In the genomic region with DNA sequence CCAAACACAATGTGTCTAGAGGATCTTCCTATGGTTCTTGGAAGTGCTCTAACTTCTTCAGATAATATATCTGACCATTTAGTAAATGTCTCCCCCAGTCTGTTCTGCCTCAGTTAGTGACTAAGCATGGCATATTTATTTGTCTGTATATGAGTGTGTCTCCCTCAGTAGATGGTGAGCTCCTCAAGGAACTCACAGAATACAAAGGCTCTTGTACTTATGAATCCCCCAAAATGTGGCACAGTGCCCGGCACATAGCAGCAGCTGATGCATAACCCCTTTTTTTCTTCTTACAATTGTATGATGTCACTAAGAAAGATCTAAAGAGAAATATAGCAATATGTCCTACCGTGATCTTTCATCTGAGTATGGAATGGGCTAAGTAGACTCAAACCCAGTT, we compare ENCODE assay signal across 24 cellular contexts.
DNase-seq lines count a peak whose midpoint lies in the region; FAIRE-seq and TF ChIP-seq lines count a peak whose summit lies in the region.
"Had no signal": no experiment of that assay in that cellular context is flagged by ENCODE, and none has a peak within 500 bp of the region (broad histone marks: within the 10 kb centered on the region; RNA-seq: fewer than 3 reads in every experiment).

No MANE protein-coding gene starts in this region.

- no CpG with 5 or more reads among the region's 2 CpGs for WGBS in mesendoderm (ENCODE audit: extremely low coverage, insufficient coverage, low lambda C conversion rate)
- 88% methylated on average over 2 of the region's 2 CpGs for WGBS in suprapubic skin

- H3K9me3 ChIP-seq in PC-9 (ENCODE audit: insufficient read depth, low read depth) (no peaks in the 10 kb centered on the region), suprapubic skin (no peaks in the 10 kb centered on the region)

- H3K18ac ChIP-seq in mesendoderm (ENCODE audit: low read length) = no peak overlapping the region

- no peaks in the 10 kb centered on the region for H4K20me1 ChIP-seq in PC-9 (ENCODE audit: insufficient read depth)

- H3K36me3 ChIP-seq in mesendoderm (ENCODE audit: control insufficient read depth, insufficient read depth, low read length) = no peaks in the 10 kb centered on the region
- H3K36me3 ChIP-seq in PC-9 (ENCODE audit: low read depth) = no peaks in the 10 kb centered on the region
- H3K36me3 ChIP-seq in suprapubic skin = no peaks in the 10 kb centered on the region

- H2AFZ ChIP-seq in PC-9 = no peak overlapping the region

- H3K27ac ChIP-seq in mesendoderm (ENCODE audit: low read depth, low read length) (no peak overlapping the region), PC-9 (no peak overlapping the region), suprapubic skin (no peak overlapping the region)

- H3K4me2 ChIP-seq in mesendoderm (ENCODE audit: low read length) (no peak overlapping the region), PC-9 (no peak overlapping the region)

- TF ChIP-seq CTCF in fibroblast of pulmonary artery (IDR thresholded peaks at IDR 0.05; ENCODE audit: low read length, missing control alignments) = no peak
- no peak for TF ChIP-seq CTCF in D721Med (IDR thresholded peaks at IDR 0.05; ENCODE audit: insufficient read depth, missing control alignments)
- TF ChIP-seq CTCF in PC-9 (conservative IDR thresholded peaks at IDR 0.05) = no peak
- no peak for TF ChIP-seq CTCF in suprapubic skin (IDR thresholded peaks at IDR 0.05)

- H2BK5ac ChIP-seq in mesendoderm (ENCODE audit: low read length) = no peak overlapping the region

- H2BK120ac ChIP-seq in mesendoderm (ENCODE audit: low read depth, low read length) = peak overlapping the region; percentile 61

- 0 out of 2 replicates have a peak, but pooled peaks cover 3% of the 10 kb centered on the region for H3K9me2 ChIP-seq in PC-9 (ENCODE audit: insufficient read depth)

- no peaks in the 10 kb centered on the region for H3K79me2 ChIP-seq in mesendoderm (ENCODE audit: control insufficient read depth, insufficient read depth, low read length)
- no peaks in the 10 kb centered on the region for H3K79me2 ChIP-seq in PC-9 (ENCODE audit: low read depth)

- no peaks in the 10 kb centered on the region for H3F3A ChIP-seq in PC-9 (ENCODE audit: insufficient read depth, low read depth)

- FAIRE-seq in D721Med (lab: Jason Lieb, UNC) = no peak
- FAIRE-seq: GM18507 had no signal

- no TSS peak for BruUV-seq in PC-9 (replicated peaks; lab: Mats Ljungman, UMichigan)

- CTCF ChIA-PET in PC-9 (lab: Charles Lee) = no interaction called here

- no peak overlapping the region for H3K4ac ChIP-seq in mesendoderm (ENCODE audit: low read depth, low read length)

- H3K79me1 ChIP-seq in mesendoderm (ENCODE audit: low read length) = no peaks in the 10 kb centered on the region

- no peak for TF ChIP-seq POLR2A in suprapubic skin (IDR thresholded peaks at IDR 0.05)

- DNase-seq in HT1080 (ENCODE audit: low read depth) (peak; percentile 17), astrocyte of the hippocampus (ENCODE audit: low read depth, low spot score) (peak; percentile 39), fibroblast of pulmonary artery (ENCODE audit: low read depth) (peak; percentile 6), mesendoderm (no peak), HuH-7 (ENCODE audit: low spot score) (no peak), D721Med (ENCODE audit: insufficient read length, low spot score) (no peak), PC-9 (no peak), suprapubic skin (ENCODE audit: low spot score in 2 of 2) (no peak)
- DNase-seq: 8988T; C1 segment of cervical spinal cord; Calu3; CD8-positive, alpha-beta T cell; GDM1; GOT3; Kasumi-1; MM.1S; NCI-H1092; NCI-H1436; NCI-H1930; NCI-H226; NCI-H524; NCI-H774; NK-92 treated with Interleukin-12 subunit alpha and Interleukin-12 subunit beta, amount 100 ng/mL, for 24 hours had no signal

- TF ChIP-seq EP300 in suprapubic skin (IDR thresholded peaks at IDR 0.05) = no peak

- no peak overlapping the region for H3K56ac ChIP-seq in mesendoderm (ENCODE audit: low read length)

- no peak overlapping the region for H2BK15ac ChIP-seq in mesendoderm (replicated peaks; ENCODE audit: low read depth)

- no peak overlapping the region for H2AK5ac ChIP-seq in mesendoderm (ENCODE audit: low read length)

- H4K5ac ChIP-seq in mesendoderm (ENCODE audit: low read length) = no peak overlapping the region

- H3K23ac ChIP-seq in mesendoderm (ENCODE audit: low read length) = no peak overlapping the region

- POLR2A ChIA-PET in PC-9 (lab: Charles Lee; ENCODE audit: unreplicated experiment) = interaction anchor here (0.5 kb wide), 1 partner anchor 37 kb away, joined by 17 read pairs; no protein-coding TSS in a partner anchor

- H3K27me3 ChIP-seq in mesendoderm (ENCODE audit: insufficient read depth, low read length, poor library complexity) (no peaks in the 10 kb centered on the region), PC-9 (ENCODE audit: insufficient read depth, low read depth) (no peaks in the 10 kb centered on the region), suprapubic skin (no peaks in the 10 kb centered on the region)

- H3K4me1 ChIP-seq in mesendoderm (ENCODE audit: control insufficient read depth, low read depth, low read length) (no peaks in the 10 kb centered on the region), PC-9 (replicated peaks; ENCODE audit: insufficient read depth) (no peaks in the 10 kb centered on the region), suprapubic skin (no peaks in the 10 kb centered on the region)

- intact Hi-C loops in PC-9 (cut with micrococcal nuclease; ENCODE audit: unreplicated experiment) = no loop called here

- H3K4me3 ChIP-seq in fibroblast of pulmonary artery (replicated peaks; ENCODE audit: low read depth, low read length) (no peak overlapping the region), mesendoderm (ENCODE audit: low read length) (no peak overlapping the region), PC-9 (no peak overlapping the region), suprapubic skin (no peak overlapping the region)

- no peak overlapping the region for H3K9ac ChIP-seq in mesendoderm (ENCODE audit: low read length)

- no peak overlapping the region for H4K8ac ChIP-seq in mesendoderm (ENCODE audit: low read depth, low read length)

Comparison
In these comparisons a context has a peak if more than half of its experiments do, and no peak if none do; other contexts are left out.
1. DNase-seq: peak in HT1080 (single experiment), astrocyte of the hippocampus (single experiment) and fibroblast of pulmonary artery (single experiment); none in mesendoderm (single experiment), HuH-7 (single experiment), D721Med (single experiment), PC-9 (0 of 2) and suprapubic skin (0 of 2).